17 cellular contexts compared by ENCODE assay signal in genomic region chr4:7868892-7869471, GRCh38.
DNase-seq lines count a peak whose midpoint lies in the region; ATAC-seq and TF ChIP-seq lines count a peak whose summit lies in the region.
"Had no signal": no experiment of that assay in that cellular context is flagged by ENCODE, and none has a peak within 500 bp of the region (broad histone marks: within the 10 kb centered on the region; RNA-seq: fewer than 3 reads in every experiment).

No MANE protein-coding gene starts in this region.

- intact Hi-C loops in CD14-positive monocyte (cut with micrococcal nuclease): no loop called here
- intact Hi-C loops in activated CD8-positive, alpha-beta T cell treated with anti-CD3 and anti-CD28 coated beads for 36 hours (cut with micrococcal nuclease): no loop called here

- H3K36me3 Mint-ChIP-seq in CD14-positive monocyte: peaks cover 0 to 12% of the 10 kb centered on the region in 2 donors
- peaks cover 6 to 8% (median 7%) of the 10 kb centered on the region in 3 donors for H3K36me3 Mint-ChIP-seq in CD8-positive, alpha-beta memory T cell
- peaks cover 21% of the 10 kb centered on the region for H3K36me3 Mint-ChIP-seq in activated CD8-positive, alpha-beta T cell treated with anti-CD3 and anti-CD28 coated beads for 36 hours (ENCODE audit: low read depth)
- H3K36me3 Mint-ChIP-seq in glutamatergic neuron (ENCODE audit: unreplicated experiment): peaks cover 13% of the 10 kb centered on the region

- H3K27me3 Mint-ChIP-seq in CD14-positive monocyte (ENCODE audit: low read depth in 3 of 3) (peaks cover 2 to 8% (median 4%) of the 10 kb centered on the region in 3 donors), glutamatergic neuron (ENCODE audit: unreplicated experiment) (peaks cover 31% of the 10 kb centered on the region)
- H3K27me3 Mint-ChIP-seq in CD8-positive, alpha-beta memory T cell: peaks cover 0 to 12% of the 10 kb centered on the region in 2 donors
- no peaks in the 10 kb centered on the region for H3K27me3 Mint-ChIP-seq in activated CD8-positive, alpha-beta T cell treated with anti-CD3 and anti-CD28 coated beads for 36 hours
- H3K27me3 Mint-ChIP-seq: IgD-negative memory B cell had no signal

- peak; percentile 21 for TF ChIP-seq CTCF in CD14-positive monocyte (IDR thresholded peaks at IDR 0.05)
- peak; percentile 51 for TF ChIP-seq CTCF in activated CD8-positive, alpha-beta T cell treated with anti-CD3 and anti-CD28 coated beads for 36 hours (IDR thresholded peaks at IDR 0.05)
- TF ChIP-seq CTCF in glutamatergic neuron (IDR thresholded peaks at IDR 0.05; ENCODE audit: partially characterized antibody, unreplicated experiment): no peak

- ATAC-seq in activated CD8-positive, alpha-beta T cell treated with anti-CD3 and anti-CD28 coated beads for 36 hours: no peak
- no peak for ATAC-seq in HG02973 (IDR thresholded peaks at IDR 0.05; ENCODE audit: unreplicated experiment)
- ATAC-seq in GM21367 (IDR thresholded peaks at IDR 0.05; ENCODE audit: unreplicated experiment): no peak
- ATAC-seq: foreskin keratinocyte; left lung; stimulated activated memory B cell treated with anti-CD40 and anti-IgM and Interleukin-4, amounts not matched to agents 10 μg/mL and 1 μg/mL and 100 μg/mL, for 72 hours had no signal

- H3K9me3 Mint-ChIP-seq in CD14-positive monocyte (peaks cover 0 to 3% (median 0%) of the 10 kb centered on the region in 7 donors), glutamatergic neuron (ENCODE audit: unreplicated experiment) (peaks cover 33% of the 10 kb centered on the region)
- peaks cover 0 to 5% (median 2%) of the 10 kb centered on the region in 5 donors for H3K9me3 Mint-ChIP-seq in CD8-positive, alpha-beta memory T cell
- peaks cover 1% of the 10 kb centered on the region for H3K9me3 Mint-ChIP-seq in activated CD8-positive, alpha-beta T cell treated with anti-CD3 and anti-CD28 coated beads for 36 hours

- POLR2A ChIA-PET in CD8-positive, alpha-beta memory T cell (lab: Charles Lee): no interaction called here
- POLR2A ChIA-PET in activated CD8-positive, alpha-beta T cell treated with anti-CD3 and anti-CD28 coated beads for 36 hours (lab: Charles Lee): no interaction called here

- H3K4me3 Mint-ChIP-seq in CD14-positive monocyte (no peak overlapping the region), glutamatergic neuron (ENCODE audit: unreplicated experiment) (no peak overlapping the region)
- peak overlapping the region in 1 of 7 donors; percentile 56 for H3K4me3 Mint-ChIP-seq in CD8-positive, alpha-beta memory T cell
- H3K4me3 Mint-ChIP-seq in activated CD8-positive, alpha-beta T cell treated with anti-CD3 and anti-CD28 coated beads for 36 hours: no peak overlapping the region
- H3K4me3 Mint-ChIP-seq: IgD-negative memory B cell; stimulated activated memory B cell treated with anti-CD40 and anti-IgM and Interleukin-4, amounts not matched to agents 10 μg/mL and 1 μg/mL and 100 μg/mL, for 72 hours had no signal

- H3K27me3 ChIP-seq in CD8-positive, alpha-beta memory T cell (ENCODE audit: insufficient read depth, low read length, poor library complexity, severe bottlenecking): no peaks in the 10 kb centered on the region
- H3K27me3 ChIP-seq: foreskin keratinocyte, left lung had no signal

- DNase-seq in CD14-positive monocyte (ENCODE audit: low spot score): no peak
- DNase-seq in CD8-positive, alpha-beta memory T cell: no peak
- no peak for DNase-seq in activated CD8-positive, alpha-beta T cell treated with anti-CD3 and anti-CD28 coated beads for 36 hours
- no peak for DNase-seq in glutamatergic neuron
- DNase-seq in effector CD4-positive, alpha-beta T cell: no peak
- DNase-seq: central memory CD4-positive, alpha-beta T cell; foreskin keratinocyte; left lung; MV-4-11; NCI-H2029 treated with DMSO at 0.1 percent for 48 hours; NCI-H510A treated with DMSO at 0.1 percent for 48 hours; posterior cingulate gyrus; trophoblast cell had no signal

- H3K4me3 ChIP-seq in CD8-positive, alpha-beta memory T cell (ENCODE audit: low read length): no peak overlapping the region
- H3K4me3 ChIP-seq: left lung had no signal

- H3K4me1 Mint-ChIP-seq in CD14-positive monocyte: no peaks in the 10 kb centered on the region
- H3K4me1 Mint-ChIP-seq in CD8-positive, alpha-beta memory T cell: peaks cover 16 to 41% (median 27%) of the 10 kb centered on the region in 3 donors
- peaks cover 27% of the 10 kb centered on the region for H3K4me1 Mint-ChIP-seq in activated CD8-positive, alpha-beta T cell treated with anti-CD3 and anti-CD28 coated beads for 36 hours (ENCODE audit: low read depth)
- H3K4me1 Mint-ChIP-seq in glutamatergic neuron (ENCODE audit: low read depth, unreplicated experiment): peaks cover 53% of the 10 kb centered on the region
- H3K4me1 Mint-ChIP-seq: stimulated activated memory B cell treated with anti-CD40 and anti-IgM and Interleukin-4, amounts not matched to agents 10 μg/mL and 1 μg/mL and 100 μg/mL, for 72 hours had no signal

- no peaks in the 10 kb centered on the region for H3K9me3 ChIP-seq in CD8-positive, alpha-beta memory T cell (ENCODE audit: low read length)
- H3K9me3 ChIP-seq: left lung had no signal

- peaks cover 7% of the 10 kb centered on the region for H3K4me1 ChIP-seq in CD8-positive, alpha-beta memory T cell (ENCODE audit: insufficient read depth, low read length)
- H3K4me1 ChIP-seq: foreskin keratinocyte had no signal

- CTCF ChIA-PET in CD8-positive, alpha-beta memory T cell (lab: Charles Lee): interaction anchor here (2.0 kb wide), 1 partner anchor 64 kb away, joined by 8 read pairs; no protein-coding TSS in a partner anchor
- CTCF ChIA-PET in activated CD8-positive, alpha-beta T cell treated with anti-CD3 and anti-CD28 coated beads for 36 hours (lab: Charles Lee): interaction anchor here (0.9 to 2.4 kb wide), 4 partner anchors 57 to 118 kb away, joined by 3 to 7 read pairs (median 4); no protein-coding TSS in a partner anchor

- no peaks in the 10 kb centered on the region for H3K36me3 ChIP-seq in CD8-positive, alpha-beta memory T cell (ENCODE audit: insufficient read depth, low read length)

- H3K27ac Mint-ChIP-seq in CD14-positive monocyte (no peak overlapping the region), glutamatergic neuron (ENCODE audit: unreplicated experiment) (peak overlapping the region; percentile 62)
- peak overlapping the region; percentile 62 to 96 (median 80) for H3K27ac Mint-ChIP-seq in CD8-positive, alpha-beta memory T cell
- peak overlapping the region; percentile 62 for H3K27ac Mint-ChIP-seq in activated CD8-positive, alpha-beta T cell treated with anti-CD3 and anti-CD28 coated beads for 36 hours
- H3K27ac Mint-ChIP-seq: stimulated activated memory B cell treated with anti-CD40 and anti-IgM and Interleukin-4, amounts not matched to agents 10 μg/mL and 1 μg/mL and 100 μg/mL, for 72 hours had no signal

- no peak overlapping the region for H3K27ac ChIP-seq in CD8-positive, alpha-beta memory T cell (ENCODE audit: low read depth, low read length)
- H3K27ac ChIP-seq: foreskin keratinocyte had no signal

Comparison
In these comparisons a context has a peak if more than half of its experiments do, and no peak if none do; other contexts are left out.
1. H3K27ac Mint-ChIP-seq: peak in CD8-positive, alpha-beta memory T cell (8 of 8), activated CD8-positive, alpha-beta T cell treated with anti-CD3 and anti-CD28 coated beads for 36 hours (single experiment) and glutamatergic neuron (single experiment); none in CD14-positive monocyte (0 of 7).